Comparison of ENCODE assay signal across 8 cellular contexts in genomic region chr3:128488636-128488994, GRCh38. TPM values are rescaled to one million over a fixed set of nuclear protein-coding genes. Genes with fewer than 3 reads are reported as not detected.
DNase-seq lines count a peak whose midpoint lies in the region; ATAC-seq, FAIRE-seq and TF ChIP-seq lines count a peak whose summit lies in the region.

No MANE protein-coding gene starts in this region.

- ATAC-seq in gastrocnemius medialis = no peak
- no peak for ATAC-seq in left colon
- ATAC-seq in HG02840 (IDR thresholded peaks at IDR 0.05; ENCODE audit: low FRiP score, unreplicated experiment) = no peak

- H3K9me3 ChIP-seq in gastrocnemius medialis = no peaks in the 10 kb centered on the region

- TF ChIP-seq POLR2A in H54 (IDR thresholded peaks at IDR 0.05; ENCODE audit: low read depth, low read length) = no peak
- TF ChIP-seq POLR2A in gastrocnemius medialis (IDR thresholded peaks at IDR 0.05) = no peak
- no peak for TF ChIP-seq POLR2A in GM12891 (IDR thresholded peaks at IDR 0.05; ENCODE audit: low read depth, low read length)

- no peak for FAIRE-seq in H54 (lab: Jason Lieb, UNC)
- no peak for FAIRE-seq in GM12891 (lab: Jason Lieb, UNC)

- H3K4me3 ChIP-seq in epithelial cell of proximal tubule (ENCODE audit: low read depth, low read length) (peak overlapping the region; percentile 50), gastrocnemius medialis (peak overlapping the region; percentile 66 to 85 (median 68))

- intact Hi-C loops in gastrocnemius medialis (cut with DNase I; ENCODE audit: low total_unique reads) (loop anchor here (5.0 to 10.0 kb wide), 2 partner anchors 86 to 119 kb away; no protein-coding TSS in a partner anchor), left colon (cut with DNase I, micrococcal nuclease) (no loop called here)

- in situ Hi-C loops in gastrocnemius medialis (cut with MboI; ENCODE audit: low sequenced_read_pairs in 4 of 4) = loop anchor here in 1 of 4 donors (25.0 kb wide), 1 partner anchor 401 kb away; no protein-coding TSS in a partner anchor

- peak overlapping the region; percentile 67 to 81 (median 78) for H3K27ac ChIP-seq in gastrocnemius medialis

- no peak for TF ChIP-seq CTCF in epithelial cell of proximal tubule (conservative IDR thresholded peaks at IDR 0.05; ENCODE audit: low read depth, low read length)
- no peak for TF ChIP-seq CTCF in gastrocnemius medialis (IDR thresholded peaks at IDR 0.05 in 4 of 5, conservative IDR thresholded peaks at IDR 0.05 in 1 of 5)

- DNase-seq in H54 (ENCODE audit: insufficient read length, low spot score) (peak; percentile 47), NOMO-1 treated with dmso at 0.1 percent for 144 hours (lab: John Stamatoyannopoulos, UW; ENCODE audit: unreplicated experiment) (peak; percentile 39), epithelial cell of proximal tubule (ENCODE audit: low read depth) (no peak), gastrocnemius medialis (no peak), left colon (no peak), NCI-H2081 (lab: John Stamatoyannopoulos, UW) (no peak), GM12891 (ENCODE audit: insufficient read length, low spot score) (no peak)

- peaks cover 91 to 100% (median 100%) of the 10 kb centered on the region in 3 donors for H3K27me3 ChIP-seq in gastrocnemius medialis

- H3K4me1 ChIP-seq in gastrocnemius medialis = peaks cover 22 to 49% of the 10 kb centered on the region in 2 donors

- no peaks in the 10 kb centered on the region for H3K36me3 ChIP-seq in gastrocnemius medialis

TF ChIP-seq in GM12891, 5 proteins besides CTCF, POLR2A, EP300 and RAD21:
- no peak for TF ChIP-seq SPI1 (IDR thresholded peaks at IDR 0.05; ENCODE audit: low read depth, low read length)
- no peak for TF ChIP-seq TAF1 (IDR thresholded peaks at IDR 0.05; ENCODE audit: low read depth, low read length)
- TF ChIP-seq POU2F2 (IDR thresholded peaks at IDR 0.05; ENCODE audit: low read depth, low read length) = no peak
- TF ChIP-seq PAX5 (IDR thresholded peaks at IDR 0.05; ENCODE audit: insufficient read depth, low read length, severe bottlenecking) = no peak
- no peak for TF ChIP-seq POLR2AphosphoS5 (IDR thresholded peaks at IDR 0.05; ENCODE audit: low read depth, low read length)
TF ChIP-seq in GM12891: peak in this region for 0.

RNA-seq across cellular contexts. Expression of gene GATA2, which starts 4.4 kb away (rescaled TPM):
- 1.4 and 4.0 TPM in 2 replicates for total RNA-seq in epithelial cell of proximal tubule
- total RNA-seq in gastrocnemius medialis = 10 to 100 TPM in 3 of 4 donors, 1 to 10 TPM in 1; 9.0 to 14.4 (median 12.7) TPM
- 1 to 10 TPM; 2.6 to 6.0 TPM for total RNA-seq in left colon
- 0.06 TPM for polyA plus RNA-seq in GM12891 (2012; ENCODE audit: low read depth, missing spikeins)

RNA-seq across cellular contexts. Expression of gene DNAJB8, which starts 21.9 kb away (rescaled TPM):
- total RNA-seq in epithelial cell of proximal tubule = not detected in 2 replicates
- not detected for total RNA-seq in gastrocnemius medialis
- not detected for total RNA-seq in left colon
- polyA plus RNA-seq in GM12891 (2012; ENCODE audit: low read depth, missing spikeins) = not detected

Comparison
In these comparisons a context has a peak if more than half of its experiments do, and no peak if none do; other contexts are left out.
1. DNase-seq: peak in H54 (single experiment) and NOMO-1 treated with dmso at 0.1 percent for 144 hours (single experiment); none in epithelial cell of proximal tubule (single experiment), gastrocnemius medialis (0 of 2), left colon (0 of 2), NCI-H2081 (0 of 2) and GM12891 (single experiment).